Comparison of ENCODE assay signal across 1 cellular context in the genomic region with DNA sequence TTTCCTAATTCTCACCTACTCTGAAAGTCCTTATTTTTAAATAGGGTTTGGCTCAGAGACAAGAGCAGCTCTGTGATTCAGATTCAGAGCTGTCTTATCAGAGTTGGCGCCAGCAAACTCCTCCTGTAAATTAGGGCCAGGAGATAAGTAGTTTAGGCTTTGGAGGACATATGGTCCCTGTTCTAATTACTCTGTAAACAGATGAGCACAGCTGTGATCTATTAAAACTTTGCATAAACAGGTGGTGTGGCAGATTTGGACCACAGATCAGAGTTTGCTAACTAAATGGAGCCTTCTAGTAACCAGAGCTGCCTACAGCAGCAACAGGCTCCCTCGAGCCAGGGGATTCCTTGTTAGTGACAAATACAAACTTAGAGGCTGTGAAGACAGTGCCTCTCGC.
TF ChIP-seq lines count a peak whose summit lies in the region.

No MANE protein-coding gene starts in this region.

TF ChIP-seq in HepG2, 621 proteins besides CTCF, POLR2A, EP300 and RAD21:
- TF ChIP-seq ZNF101 (CRISPR knock-in tag; IDR thresholded peaks at IDR 0.05; ENCODE audit: borderline replicate concordance, low read depth): no peak
- TF ChIP-seq, protein P1, sequence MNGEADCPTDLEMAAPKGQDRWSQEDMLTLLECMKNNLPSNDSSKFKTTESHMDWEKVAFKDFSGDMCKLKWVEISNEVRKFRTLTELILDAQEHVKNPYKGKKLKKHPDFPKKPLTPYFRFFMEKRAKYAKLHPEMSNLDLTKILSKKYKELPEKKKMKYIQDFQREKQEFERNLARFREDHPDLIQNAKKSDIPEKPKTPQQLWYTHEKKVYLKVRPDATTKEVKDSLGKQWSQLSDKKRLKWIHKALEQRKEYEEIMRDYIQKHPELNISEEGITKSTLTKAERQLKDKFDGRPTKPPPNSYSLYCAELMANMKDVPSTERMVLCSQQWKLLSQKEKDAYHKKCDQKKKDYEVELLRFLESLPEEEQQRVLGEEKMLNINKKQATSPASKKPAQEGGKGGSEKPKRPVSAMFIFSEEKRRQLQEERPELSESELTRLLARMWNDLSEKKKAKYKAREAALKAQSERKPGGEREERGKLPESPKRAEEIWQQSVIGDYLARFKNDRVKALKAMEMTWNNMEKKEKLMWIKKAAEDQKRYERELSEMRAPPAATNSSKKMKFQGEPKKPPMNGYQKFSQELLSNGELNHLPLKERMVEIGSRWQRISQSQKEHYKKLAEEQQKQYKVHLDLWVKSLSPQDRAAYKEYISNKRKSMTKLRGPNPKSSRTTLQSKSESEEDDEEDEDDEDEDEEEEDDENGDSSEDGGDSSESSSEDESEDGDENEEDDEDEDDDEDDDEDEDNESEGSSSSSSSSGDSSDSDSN (CRISPR knock-in tag; IDR thresholded peaks at IDR 0.05): no peak
- no peak for TF ChIP-seq FOXO1 (CRISPR knock-in tag; IDR thresholded peaks at IDR 0.05)
- TF ChIP-seq CHCHD3 (CRISPR knock-in tag; IDR thresholded peaks at IDR 0.05): no peak
- TF ChIP-seq ZNF740 (CRISPR knock-in tag; IDR thresholded peaks at IDR 0.05): no peak
- TF ChIP-seq, protein P2, sequence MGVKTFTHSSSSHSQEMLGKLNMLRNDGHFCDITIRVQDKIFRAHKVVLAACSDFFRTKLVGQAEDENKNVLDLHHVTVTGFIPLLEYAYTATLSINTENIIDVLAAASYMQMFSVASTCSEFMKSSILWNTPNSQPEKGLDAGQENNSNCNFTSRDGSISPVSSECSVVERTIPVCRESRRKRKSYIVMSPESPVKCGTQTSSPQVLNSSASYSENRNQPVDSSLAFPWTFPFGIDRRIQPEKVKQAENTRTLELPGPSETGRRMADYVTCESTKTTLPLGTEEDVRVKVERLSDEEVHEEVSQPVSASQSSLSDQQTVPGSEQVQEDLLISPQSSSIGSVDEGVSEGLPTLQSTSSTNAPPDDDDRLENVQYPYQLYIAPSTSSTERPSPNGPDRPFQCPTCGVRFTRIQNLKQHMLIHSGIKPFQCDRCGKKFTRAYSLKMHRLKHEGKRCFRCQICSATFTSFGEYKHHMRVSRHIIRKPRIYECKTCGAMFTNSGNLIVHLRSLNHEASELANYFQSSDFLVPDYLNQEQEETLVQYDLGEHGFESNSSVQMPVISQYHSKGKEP (CRISPR knock-in tag; IDR thresholded peaks at IDR 0.05): no peak
- TF ChIP-seq ZKSCAN8 (CRISPR knock-in tag; IDR thresholded peaks at IDR 0.05; ENCODE audit: borderline replicate concordance): no peak
- TF ChIP-seq, protein P3, sequence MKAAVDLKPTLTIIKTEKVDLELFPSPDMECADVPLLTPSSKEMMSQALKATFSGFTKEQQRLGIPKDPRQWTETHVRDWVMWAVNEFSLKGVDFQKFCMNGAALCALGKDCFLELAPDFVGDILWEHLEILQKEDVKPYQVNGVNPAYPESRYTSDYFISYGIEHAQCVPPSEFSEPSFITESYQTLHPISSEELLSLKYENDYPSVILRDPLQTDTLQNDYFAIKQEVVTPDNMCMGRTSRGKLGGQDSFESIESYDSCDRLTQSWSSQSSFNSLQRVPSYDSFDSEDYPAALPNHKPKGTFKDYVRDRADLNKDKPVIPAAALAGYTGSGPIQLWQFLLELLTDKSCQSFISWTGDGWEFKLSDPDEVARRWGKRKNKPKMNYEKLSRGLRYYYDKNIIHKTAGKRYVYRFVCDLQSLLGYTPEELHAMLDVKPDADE (CRISPR knock-in tag; IDR thresholded peaks at IDR 0.05): no peak
- no peak for TF ChIP-seq ISL2 (CRISPR knock-in tag; IDR thresholded peaks at IDR 0.05)
